9 cellular contexts compared by ENCODE assay signal in the genomic region with DNA sequence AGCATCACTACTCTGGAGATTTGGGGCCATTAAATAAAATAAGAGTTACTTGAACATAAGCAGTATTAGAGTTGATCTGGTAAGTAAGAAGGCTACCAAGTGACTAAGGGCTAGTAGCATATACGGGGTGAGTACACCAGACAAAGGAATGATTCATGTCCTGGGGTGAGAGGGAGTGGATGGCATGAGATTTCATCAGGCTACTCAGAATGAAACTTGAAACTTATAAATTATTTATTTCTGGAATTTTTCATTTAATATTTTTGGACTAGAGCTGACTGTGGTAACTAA.
DNase-seq lines count a peak whose midpoint lies in the region; ATAC-seq, FAIRE-seq and TF ChIP-seq lines count a peak whose summit lies in the region.
"Had no signal": no experiment of that assay in that cellular context is flagged by ENCODE, and none has a peak within 500 bp of the region (broad histone marks: within the 10 kb centered on the region; RNA-seq: fewer than 3 reads in every experiment).

No MANE protein-coding gene starts in this region.

- TF ChIP-seq CTCF in astrocyte of the cerebellum (IDR thresholded peaks at IDR 0.05; ENCODE audit: low read depth, low read length, missing control alignments), result no peak

- H3K27me3 ChIP-seq in muscle layer of colon (ENCODE audit: control insufficient read depth in 1 of 2, insufficient read depth in 2 of 2, low read length in 2 of 2), result no peaks in the 10 kb centered on the region

- H3K4me3 ChIP-seq in astrocyte of the cerebellum (ENCODE audit: low read depth, low read length), result peak overlapping the region; percentile 87
- H3K4me3 ChIP-seq in muscle layer of colon (ENCODE audit: low read depth in 1 of 2, low read length in 2 of 2), result peak overlapping the region in 1 of 2 donors; percentile 89

- FAIRE-seq in HTR-8/SVneo (lab: Jason Lieb, UNC), result peak; percentile 31

- H3K9me3 ChIP-seq in muscle layer of colon (ENCODE audit: low read length), result no peaks in the 10 kb centered on the region

- H3K4me1 ChIP-seq in muscle layer of colon (ENCODE audit: insufficient read depth, low read length), result peaks cover 26% of the 10 kb centered on the region

- H3K9ac ChIP-seq in muscle layer of colon (ENCODE audit: low read length), result peak overlapping the region; percentile 14

- H3K36me3 ChIP-seq in muscle layer of colon (ENCODE audit: insufficient read depth, low read length), result peaks cover 7% of the 10 kb centered on the region

- DNase-seq in AG20443 (ENCODE audit: low spot score) (peak; percentile 69), HTR-8/SVneo (ENCODE audit: insufficient read length, low spot score) (peak; percentile 55), astrocyte of the cerebellum (ENCODE audit: low read depth) (peak; percentile 53), SKM-1 treated with dmso at 0.1 percent for 144 hours (lab: John Stamatoyannopoulos, UW; ENCODE audit: unreplicated experiment) (no peak), COLO668 (lab: John Stamatoyannopoulos, UW; ENCODE audit: unreplicated experiment) (no peak)
- DNase-seq in activated CD4-positive, CD25-positive, alpha-beta regulatory T cell (lab: John Stamatoyannopoulos, UW), result no peak

- ATAC-seq in GM21723 (IDR thresholded peaks at IDR 0.05; ENCODE audit: unreplicated experiment), result no peak

- in situ Hi-C loops in astrocyte of the cerebellum (cut with HindIII; ENCODE audit: low sequenced_read_pairs), result no loop called here

- H3K27ac ChIP-seq in muscle layer of colon (ENCODE audit: low read depth, low read length), result peak overlapping the region; percentile 100
- H3K27ac ChIP-seq: VCaP had no signal

Comparison
In these comparisons a context has a peak if more than half of its experiments do, and no peak if none do; other contexts are left out.
1. DNase-seq: peak in AG20443 (single experiment), HTR-8/SVneo (single experiment) and astrocyte of the cerebellum (single experiment); none in SKM-1 treated with dmso at 0.1 percent for 144 hours (single experiment), COLO668 (single experiment) and activated CD4-positive, CD25-positive, alpha-beta regulatory T cell (0 of 4).